In genomic region chr7:45101748-45102147, GRCh38 we compare ENCODE assay signal across 18 cellular contexts. TPM values are rescaled to one million over a fixed set of nuclear protein-coding genes. Genes with fewer than 3 reads are reported as not detected.
DNase-seq lines count a peak whose midpoint lies in the region; ATAC-seq, FAIRE-seq and TF ChIP-seq lines count a peak whose summit lies in the region.
"Had no signal": no experiment of that assay in that cellular context is flagged by ENCODE, and none has a peak within 500 bp of the region (broad histone marks: within the 10 kb centered on the region; RNA-seq: fewer than 3 reads in every experiment).

No MANE protein-coding gene starts in this region.

- no peak for TF ChIP-seq POLR2A in K562 (conservative IDR thresholded peaks at IDR 0.05)

- TF ChIP-seq RAD21 in K562 (CRISPR knock-in tag; conservative IDR thresholded peaks at IDR 0.05 in 1 of 2, IDR thresholded peaks at IDR 0.05 in 1 of 2): no peak

- no TSS peak for BruUV-seq in K562 (replicated peaks; lab: Mats Ljungman, UMichigan)

- H3K4me1 Mint-ChIP-seq in CD4-positive, alpha-beta T cell (ENCODE audit: low read depth): peaks cover 5% of the 10 kb centered on the region
- peaks cover 15% of the 10 kb centered on the region for H3K4me1 Mint-ChIP-seq in CD8-positive, alpha-beta T cell (ENCODE audit: low read depth)
- no peaks in the 10 kb centered on the region for H3K4me1 Mint-ChIP-seq in natural killer cell treated with Interleukin-12 subunit alpha and Interleukin-12 subunit beta and Interleukin-15 and Interleukin-18, amount 100 ng/mL, for 72 hours (ENCODE audit: low read depth in 2 of 2)
- peaks cover 20% of the 10 kb centered on the region for H3K4me1 Mint-ChIP-seq in activated T-cell treated with anti-CD3 and anti-CD28 coated beads, Interleukin-2, amount 50 U/mL, for 24 hours (ENCODE audit: low read depth)

- CTCF ChIA-PET in CD4-positive, alpha-beta T cell (lab: Charles Lee): no interaction called here
- CTCF ChIA-PET in CD8-positive, alpha-beta T cell (lab: Charles Lee): no interaction called here
- CTCF ChIA-PET in K562 (lab: Yijun Ruan, JAX; ENCODE audit: low intra/inter-chr PET ratio): no interaction called here

- intact Hi-C loops in CD4-positive, alpha-beta T cell (cut with DNase I, micrococcal nuclease): no loop called here
- intact Hi-C loops in CD8-positive, alpha-beta T cell (cut with DNase I, micrococcal nuclease): no loop called here
- intact Hi-C loops in K562 (cut with micrococcal nuclease) (no loop called here), posterior vena cava (cut with DNase I) (loop anchor here in 1 of 2 donors (10.0 kb wide), 1 partner anchor 127 kb away; the partner anchor contains the start of gene MYO1G)

- H3K4me3 ChIP-seq in CD8-positive, alpha-beta T cell (ENCODE audit: low read depth, low read length): no peak overlapping the region
- H3K4me3 ChIP-seq in K562: no peak overlapping the region
- H3K4me3 ChIP-seq: GM23248, HAP-1 had no signal

- no peaks in the 10 kb centered on the region for H3K27me3 Mint-ChIP-seq in CD4-positive, alpha-beta T cell
- H3K27me3 Mint-ChIP-seq in CD8-positive, alpha-beta T cell (ENCODE audit: low read depth): no peaks in the 10 kb centered on the region
- no peaks in the 10 kb centered on the region for H3K27me3 Mint-ChIP-seq in natural killer cell treated with Interleukin-12 subunit alpha and Interleukin-12 subunit beta and Interleukin-15 and Interleukin-18, amount 100 ng/mL, for 72 hours
- no peaks in the 10 kb centered on the region for H3K27me3 Mint-ChIP-seq in activated T-cell treated with anti-CD3 and anti-CD28 coated beads, Interleukin-2, amount 50 U/mL, for 24 hours
- H3K27me3 Mint-ChIP-seq: CD4-positive, CD25-positive, alpha-beta regulatory T cell had no signal

- H3K4me3 Mint-ChIP-seq in CD4-positive, alpha-beta T cell: no peak overlapping the region
- no peak overlapping the region for H3K4me3 Mint-ChIP-seq in CD8-positive, alpha-beta T cell
- no peak overlapping the region for H3K4me3 Mint-ChIP-seq in natural killer cell treated with Interleukin-12 subunit alpha and Interleukin-12 subunit beta and Interleukin-15 and Interleukin-18, amount 100 ng/mL, for 72 hours
- H3K4me3 Mint-ChIP-seq in activated T-cell treated with anti-CD3 and anti-CD28 coated beads, Interleukin-2, amount 50 U/mL, for 24 hours: no peak overlapping the region
- H3K4me3 Mint-ChIP-seq: CD4-positive, CD25-positive, alpha-beta regulatory T cell had no signal

- peaks cover 68% of the 10 kb centered on the region for H3K36me3 ChIP-seq in CD8-positive, alpha-beta T cell (ENCODE audit: insufficient read depth, low read length)
- peaks cover 80% of the 10 kb centered on the region for H3K36me3 ChIP-seq in K562 (ENCODE audit: control insufficient read depth, insufficient read depth, low read length)

- POLR2A ChIA-PET in CD4-positive, alpha-beta T cell (lab: Charles Lee): no interaction called here
- POLR2A ChIA-PET in CD8-positive, alpha-beta T cell (lab: Charles Lee): no interaction called here
- POLR2A ChIA-PET in K562 (lab: Yijun Ruan, JAX): interaction anchor here (0.6 to 1.9 kb wide), 5 partner anchors 10 to 595 kb away, joined by 3 to 5 read pairs (median 4); partner anchors contain the start of gene TBRG4

- peaks cover 87% of the 10 kb centered on the region for H3K36me3 Mint-ChIP-seq in CD4-positive, alpha-beta T cell (ENCODE audit: low read depth)
- peaks cover 82% of the 10 kb centered on the region for H3K36me3 Mint-ChIP-seq in CD8-positive, alpha-beta T cell
- H3K36me3 Mint-ChIP-seq in natural killer cell treated with Interleukin-12 subunit alpha and Interleukin-12 subunit beta and Interleukin-15 and Interleukin-18, amount 100 ng/mL, for 72 hours: no peaks in the 10 kb centered on the region
- peaks cover 94% of the 10 kb centered on the region for H3K36me3 Mint-ChIP-seq in activated T-cell treated with anti-CD3 and anti-CD28 coated beads, Interleukin-2, amount 50 U/mL, for 24 hours (ENCODE audit: low read depth)

- no peak overlapping the region for H3K27ac Mint-ChIP-seq in CD4-positive, alpha-beta T cell
- peak overlapping the region; percentile 32 for H3K27ac Mint-ChIP-seq in CD8-positive, alpha-beta T cell
- no peak overlapping the region for H3K27ac Mint-ChIP-seq in natural killer cell treated with Interleukin-12 subunit alpha and Interleukin-12 subunit beta and Interleukin-15 and Interleukin-18, amount 100 ng/mL, for 72 hours
- no peak overlapping the region for H3K27ac Mint-ChIP-seq in activated T-cell treated with anti-CD3 and anti-CD28 coated beads, Interleukin-2, amount 50 U/mL, for 24 hours

- H3K4me1 ChIP-seq in CD8-positive, alpha-beta T cell (ENCODE audit: insufficient read depth, low read length): peaks cover 16% of the 10 kb centered on the region
- H3K4me1 ChIP-seq in K562 (replicated peaks in 1 of 2; ENCODE audit: control insufficient read depth in 2 of 2, insufficient read depth in 2 of 2, low read length in 2 of 2): peaks cover 0 to 23% of the 10 kb centered on the region in 2 experiments; a peak in 1 of 5 replicates
- H3K4me1 ChIP-seq: BE2C, HAP-1 had no signal

- 92% methylated on average over 5 of the region's 12 CpGs for WGBS in K562 (ENCODE audit: insufficient coverage, low coverage, missing lambda C conversion rate)

- peak overlapping the region; percentile 29 for H3K27ac ChIP-seq in CD4-positive, alpha-beta T cell (ENCODE audit: low read depth, low read length)
- no peak overlapping the region for H3K27ac ChIP-seq in CD8-positive, alpha-beta T cell (ENCODE audit: low read depth, low read length)
- H3K27ac ChIP-seq in K562 (ENCODE audit: extremely low read depth, low read depth, low read length): no peak overlapping the region
- H3K27ac ChIP-seq: GM23248 had no signal

- peaks cover 5% of the 10 kb centered on the region for H3K9me1 ChIP-seq in K562 (ENCODE audit: control insufficient read depth, insufficient read depth, low read length)

- no peak for FAIRE-seq in K562 (lab: Jason Lieb, UNC)
- FAIRE-seq: A204.1, GM19239 had no signal

- peaks cover 29% of the 10 kb centered on the region for H3K79me2 ChIP-seq in K562 (ENCODE audit: control insufficient read depth, insufficient read depth, low read length)

- TF ChIP-seq EP300 in K562 (IDR thresholded peaks at IDR 0.05; ENCODE audit: low read length): no peak

- no peak overlapping the region for H2AFZ ChIP-seq in K562 (ENCODE audit: low read depth, low read length)
- H2AFZ ChIP-seq: GM23248 had no signal

- H3K9me3 ChIP-seq in CD4-positive, alpha-beta T cell (ENCODE audit: control insufficient read depth, low read length): no peaks in the 10 kb centered on the region
- H3K9me3 ChIP-seq in CD8-positive, alpha-beta T cell (ENCODE audit: low read length): no peaks in the 10 kb centered on the region
- H3K9me3 ChIP-seq in K562 (replicated peaks; ENCODE audit: control insufficient read depth, insufficient read depth, low read depth, low read length): no peaks in the 10 kb centered on the region
- H3K9me3 ChIP-seq: BE2C, HAP-1 had no signal

- no peaks in the 10 kb centered on the region for H3K9me3 Mint-ChIP-seq in CD4-positive, alpha-beta T cell
- H3K9me3 Mint-ChIP-seq in CD8-positive, alpha-beta T cell: no peaks in the 10 kb centered on the region
- no peaks in the 10 kb centered on the region for H3K9me3 Mint-ChIP-seq in natural killer cell treated with Interleukin-12 subunit alpha and Interleukin-12 subunit beta and Interleukin-15 and Interleukin-18, amount 100 ng/mL, for 72 hours
- H3K9me3 Mint-ChIP-seq in activated T-cell treated with anti-CD3 and anti-CD28 coated beads, Interleukin-2, amount 50 U/mL, for 24 hours: no peaks in the 10 kb centered on the region
- H3K9me3 Mint-ChIP-seq: CD4-positive, CD25-positive, alpha-beta regulatory T cell had no signal

- in situ Hi-C loops in K562 (cut with MboI): no loop called here

- peaks cover 41% of the 10 kb centered on the region for H4K20me1 ChIP-seq in K562 (replicated peaks; ENCODE audit: control insufficient read depth, insufficient read depth, low read length)

- no peak for TF ChIP-seq CTCF in CD4-positive, alpha-beta T cell (IDR thresholded peaks at IDR 0.05)
- no peak for TF ChIP-seq CTCF in CD8-positive, alpha-beta T cell (IDR thresholded peaks at IDR 0.05)
- TF ChIP-seq CTCF in K562 (IDR thresholded peaks at IDR 0.05 in 2 of 3, conservative IDR thresholded peaks at IDR 0.05 in 1 of 3; ENCODE audit: insufficient read depth in 2 of 3, low read depth in 1 of 3, low read length in 3 of 3): no peak

- ATAC-seq in CD4-positive, alpha-beta T cell (ENCODE audit: poor library complexity): no peak
- ATAC-seq in CD8-positive, alpha-beta T cell: no peak
- no peak for ATAC-seq in K562
- ATAC-seq in natural killer cell treated with Interleukin-12 subunit alpha and Interleukin-12 subunit beta and Interleukin-15 and Interleukin-18, amount 100 ng/mL, for 72 hours: no peak

- H3K27me3 ChIP-seq in CD4-positive, alpha-beta T cell (ENCODE audit: control insufficient read depth, insufficient read depth, low read length): no peaks in the 10 kb centered on the region
- H3K27me3 ChIP-seq in CD8-positive, alpha-beta T cell (ENCODE audit: insufficient read depth, low read length): no peaks in the 10 kb centered on the region
- no peaks in the 10 kb centered on the region for H3K27me3 ChIP-seq in K562 (ENCODE audit: control insufficient read depth in 2 of 2, insufficient read depth in 2 of 2, low read length in 2 of 2)
- H3K27me3 ChIP-seq: BE2C had no signal

- H3K4me2 ChIP-seq in K562 (ENCODE audit: insufficient read depth, low read length): no peak overlapping the region

- DNase-seq in CD4-positive, alpha-beta T cell: no peak
- no peak for DNase-seq in CD8-positive, alpha-beta T cell
- no peak for DNase-seq in K562 (ENCODE audit: extremely low read depth in 1 of 4, low spot score in 3 of 4)
- peak; percentile 77 for DNase-seq in posterior vena cava (ENCODE audit: low spot score)
- DNase-seq in natural killer cell treated with Interleukin-12 subunit alpha and Interleukin-12 subunit beta and Interleukin-15 and Interleukin-18, amount 100 ng/mL, for 72 hours (ENCODE audit: low spot score): no peak
- DNase-seq in hepatic stellate cell (ENCODE audit: low spot score): no peak
- DNase-seq in activated T-cell treated with anti-CD3 and anti-CD28 coated beads, Interleukin-2, amount 50 U/mL, for 24 hours: no peak
- DNase-seq: ACHN; BE2C; C1 segment of cervical spinal cord; CD4-positive, CD25-positive, alpha-beta regulatory T cell; DMS79 treated with DMSO at 0.1 percent for 48 hours; GF-D8; GM23248 had no signal

- H3K9ac ChIP-seq in K562 (ENCODE audit: insufficient read depth in 1 of 2, low read depth in 2 of 2, low read length in 2 of 2): 0 out of 4 replicates have a peak overlapping the region, but pooled peaks of 1 of the 2 experiments have one; percentile 36
- H3K9ac ChIP-seq: GM23248 had no signal

RNA-seq across cellular contexts. Expression of gene TBRG4, which starts 9.7 kb away (rescaled TPM):
- total RNA-seq in CD4-positive, alpha-beta T cell: 100 to 1,000 TPM; 104 to 105 TPM
- total RNA-seq in CD8-positive, alpha-beta T cell: 10 to 100 TPM; 75.3 to 79.7 TPM
- total RNA-seq in K562 (2011; cell fraction: chromatin; rRNA removed; ENCODE audit: low replicate concordance): 345 and 988 TPM in 2 replicates
- total RNA-seq in K562 (2011; cell fraction: nucleolus; rRNA removed): 627 and 629 TPM in 2 replicates
- 447 and 454 TPM in 2 replicates for total RNA-seq in K562 (2011; cell fraction: nucleoplasm; rRNA removed)
- total RNA-seq in K562 (2014; rRNA removed) (248 and 298 TPM in 2 replicates), K562 (2014; rRNA removed; fragmentation: Illumina TruSeq; extraction: Trizol) (111 and 141 TPM in 2 replicates), K562 (2015; rRNA removed; fragmentation: Illumina TruSeq; extraction: Trizol) (140 and 152 TPM in 2 replicates), K562 (2021) (258 and 287 TPM in 2 replicates), posterior vena cava (10 to 100 TPM; 32.5 to 35.1 TPM)
- polyA plus RNA-seq in K562 (2011; rRNA removed) (278 and 317 TPM in 2 replicates), K562 (2014; fragmentation: Illumina TruSeq; extraction: Trizol) (295 and 322 TPM in 2 replicates), K562 (2014; fragmentation: Nextera tagmentation; extraction: Ambion mirVana) (10 to 100 TPM; 11.2 to 34.9 TPM), K562 (2014; rRNA removed) (216 and 223 TPM in 2 replicates)
- polyA plus RNA-seq in K562 (2011; cell fraction: cytosol; rRNA removed): 213 and 315 TPM in 2 replicates
- 714 and 782 TPM in 2 replicates for polyA plus RNA-seq in K562 (2011; cell fraction: nucleus; rRNA removed)
- 183 and 269 TPM in 2 replicates for polyA plus RNA-seq in K562 (2012)
- 276 and 311 TPM in 2 replicates for polyA minus RNA-seq in K562 (2011; rRNA and poly(A)+ RNA removed)
- polyA minus RNA-seq in K562 (2011; cell fraction: cytosol; rRNA and poly(A)+ RNA removed): 198 and 207 TPM in 2 replicates
- 413 and 539 TPM in 2 replicates for polyA minus RNA-seq in K562 (2011; cell fraction: nucleus; rRNA and poly(A)+ RNA removed)
- 100 to 1,000 TPM; 123 to 211 TPM for total RNA-seq in natural killer cell treated with Interleukin-12 subunit alpha and Interleukin-12 subunit beta and Interleukin-15 and Interleukin-18, amount 100 ng/mL, for 72 hours

RNA-seq across cellular contexts. Expression of gene NACAD, which starts 13.0 kb away (rescaled TPM):
- under 1 TPM; 0.08 to 0.14 TPM for total RNA-seq in CD4-positive, alpha-beta T cell
- total RNA-seq in CD8-positive, alpha-beta T cell: 1 to 10 TPM in 1 of 2 experiments, under 1 TPM in 1; 0.68 to 1.7 TPM
- 0.11 and 0.79 TPM in 2 replicates for total RNA-seq in K562 (2011; cell fraction: chromatin; rRNA removed; ENCODE audit: low replicate concordance)
- total RNA-seq in K562 (2011; cell fraction: nucleolus; rRNA removed): under 0.01 TPM in 1 of 2 replicates, not detected in the other
- total RNA-seq in K562 (2011; cell fraction: nucleoplasm; rRNA removed): 0.08 TPM in 1 of 2 replicates, not detected in the other
- total RNA-seq in K562 (2014; rRNA removed) (under 0.01 TPM in 1 of 2 replicates, not detected in the other), K562 (2014; rRNA removed; fragmentation: Illumina TruSeq; extraction: Trizol) (not detected in 2 replicates), K562 (2015; rRNA removed; fragmentation: Illumina TruSeq; extraction: Trizol) (not detected in 2 replicates), K562 (2021) (0.02 and 0.04 TPM in 2 replicates), posterior vena cava (10 to 100 TPM in 1 of 2 donors, 1 to 10 TPM in 1; 8.5 to 10.4 TPM)
- polyA plus RNA-seq in K562 (2011; rRNA removed) (0.01 and 0.03 TPM in 2 replicates), K562 (2014; fragmentation: Illumina TruSeq; extraction: Trizol) (0.01 and 0.03 TPM in 2 replicates), K562 (2014; fragmentation: Nextera tagmentation; extraction: Ambion mirVana) (not detected), K562 (2014; rRNA removed) (0.04 TPM in 1 of 2 replicates, not detected in the other)
- polyA plus RNA-seq in K562 (2011; cell fraction: cytosol; rRNA removed): 0.01 and 0.03 TPM in 2 replicates
- 0.06 and 0.16 TPM in 2 replicates for polyA plus RNA-seq in K562 (2011; cell fraction: nucleus; rRNA removed)
- 0.03 and 0.04 TPM in 2 replicates for polyA plus RNA-seq in K562 (2012)
- polyA minus RNA-seq in K562 (2011; rRNA and poly(A)+ RNA removed): not detected in 2 replicates
- polyA minus RNA-seq in K562 (2011; cell fraction: cytosol; rRNA and poly(A)+ RNA removed): not detected in 2 replicates
- 0.11 and 0.13 TPM in 2 replicates for polyA minus RNA-seq in K562 (2011; cell fraction: nucleus; rRNA and poly(A)+ RNA removed)
- 1 to 10 TPM; 1.1 to 1.9 TPM for total RNA-seq in natural killer cell treated with Interleukin-12 subunit alpha and Interleukin-12 subunit beta and Interleukin-15 and Interleukin-18, amount 100 ng/mL, for 72 hours
- polyA plus RNA-seq: CD4-positive, CD25-positive, alpha-beta regulatory T cell had no signal

RNA-seq across cellular contexts. Expression of gene RAMP3, which starts 55.8 kb away (rescaled TPM):
- not detected for total RNA-seq in CD4-positive, alpha-beta T cell
- not detected for total RNA-seq in CD8-positive, alpha-beta T cell
- total RNA-seq in K562 (2011; cell fraction: chromatin; rRNA removed; ENCODE audit: low replicate concordance): not detected in 2 replicates
- not detected in 2 replicates for total RNA-seq in K562 (2011; cell fraction: nucleolus; rRNA removed)
- total RNA-seq in K562 (2011; cell fraction: nucleoplasm; rRNA removed): not detected in 2 replicates
- not detected in 2 replicates for total RNA-seq in K562 (2014; rRNA removed)
- total RNA-seq in K562 (2014; rRNA removed; fragmentation: Illumina TruSeq; extraction: Trizol): not detected in 2 replicates
- total RNA-seq in K562 (2015; rRNA removed; fragmentation: Illumina TruSeq; extraction: Trizol): not detected in 2 replicates
- not detected in 2 replicates for total RNA-seq in K562 (2021)
- not detected in 2 replicates for polyA plus RNA-seq in K562 (2011; rRNA removed)
- not detected in 2 replicates for polyA plus RNA-seq in K562 (2011; cell fraction: cytosol; rRNA removed)
- polyA plus RNA-seq in K562 (2011; cell fraction: nucleus; rRNA removed): not detected in 2 replicates
- not detected in 2 replicates for polyA plus RNA-seq in K562 (2012)
- not detected in 2 replicates for polyA plus RNA-seq in K562 (2014; fragmentation: Illumina TruSeq; extraction: Trizol)
- polyA plus RNA-seq in K562 (2014; fragmentation: Nextera tagmentation; extraction: Ambion mirVana): not detected
- polyA plus RNA-seq in K562 (2014; rRNA removed): not detected in 2 replicates
- not detected in 2 replicates for polyA minus RNA-seq in K562 (2011; rRNA and poly(A)+ RNA removed)
- polyA minus RNA-seq in K562 (2011; cell fraction: cytosol; rRNA and poly(A)+ RNA removed): not detected in 2 replicates
- polyA minus RNA-seq in K562 (2011; cell fraction: nucleus; rRNA and poly(A)+ RNA removed): not detected in 2 replicates
- total RNA-seq in posterior vena cava: 10 to 100 TPM; 45.5 to 54.1 TPM
- total RNA-seq in natural killer cell treated with Interleukin-12 subunit alpha and Interleukin-12 subunit beta and Interleukin-15 and Interleukin-18, amount 100 ng/mL, for 72 hours: not detected
- total RNA-seq: CD4-positive, CD25-positive, alpha-beta regulatory T cell; GM23248; H4 had no signal
- polyA plus RNA-seq: CD4-positive, CD25-positive, alpha-beta regulatory T cell; GM23248 had no signal

Comparison
In these comparisons a context has a peak if more than half of its experiments do, and no peak if none do; other contexts are left out.
1. RNA of gene RAMP3, which starts 55.8 kb away (total RNA-seq): 45.5 to 54.1 TPM in posterior vena cava; not detected in CD4-positive, alpha-beta T cell, not detected in CD8-positive, alpha-beta T cell, not detected in K562 and not detected in natural killer cell treated with Interleukin-12 subunit alpha and Interleukin-12 subunit beta and Interleukin-15 and Interleukin-18, amount 100 ng/mL, for 72 hours; every median in the first group is over 10 times any median in the second.